ENCODE assay signal across 8 cellular contexts in the genomic region with DNA sequence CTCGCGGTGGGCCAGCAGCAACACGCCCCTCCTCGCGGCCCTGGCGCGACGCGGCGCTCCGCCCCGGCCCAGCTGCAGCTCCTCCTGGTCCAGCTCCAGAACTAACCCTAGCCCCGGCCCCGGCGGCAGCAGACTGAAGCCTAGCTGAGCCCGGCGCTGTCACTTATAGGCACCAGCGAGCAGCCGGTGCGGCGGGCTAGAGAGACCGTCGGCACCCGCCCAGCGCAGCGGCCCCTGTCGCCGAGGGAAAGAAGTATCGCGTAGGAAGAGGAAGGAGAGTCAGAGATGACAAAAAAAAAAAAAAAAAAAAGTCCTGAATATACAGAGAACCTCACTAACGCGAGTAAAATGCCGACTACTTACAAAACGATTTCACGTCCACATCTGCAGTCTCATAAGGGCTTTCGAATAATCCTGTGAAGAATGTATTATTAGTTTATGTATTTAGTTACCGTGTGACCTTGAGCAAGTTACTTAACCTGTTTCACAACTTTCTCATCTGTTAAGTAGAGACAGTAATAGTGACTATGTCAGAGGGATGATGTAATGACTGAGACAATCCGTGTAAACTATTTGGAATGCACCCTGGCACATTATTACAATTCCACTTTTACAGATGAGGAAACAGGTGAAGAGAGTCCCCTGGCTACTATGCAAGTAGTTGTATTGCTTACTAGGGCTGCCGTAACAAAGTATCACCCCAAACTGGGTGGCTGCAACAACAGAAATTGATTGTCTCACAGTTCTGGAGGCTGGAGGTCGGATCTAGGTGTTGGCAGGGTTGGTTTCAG.
DNase-seq lines count a peak whose midpoint lies in the region; ATAC-seq and FAIRE-seq lines count a peak whose summit lies in the region.

A gene (minus strand): TSS at position 135 of the 791 bp plus-strand sequence. CDS start 791 bp downstream, outside the sequence.

- DNase-seq in AML-193 (lab: John Stamatoyannopoulos, UW) (peak; percentile 91 to 93), NCI-H524 (lab: John Stamatoyannopoulos, UW) (peak; percentile 61 to 80)
- peak; percentile 89 to 93 for DNase-seq in activated CD4-positive, alpha-beta T cell treated with anti-CD3 and anti-CD28 coated beads for 4 hours
- DNase-seq in stimulated activated CD4-positive, alpha-beta T cell treated with anti-CD3 and anti-CD28 coated beads, Interleukin-1b, Interleukin-23, amount 100 ng/mL, for 48 hours, result peak; percentile 94

- peak; percentile 88 for FAIRE-seq in colon (lab: Jason Lieb, UNC)

- ATAC-seq in GM19025 (IDR thresholded peaks at IDR 0.05; ENCODE audit: low read depth, unreplicated experiment), result peak; percentile 90
- ATAC-seq in HG03354 (IDR thresholded peaks at IDR 0.05; ENCODE audit: poor library complexity, severe bottlenecking, unreplicated experiment), result peak; percentile 85

- H3K27me3 ChIP-seq in layer of hippocampus (ENCODE audit: control insufficient read depth, insufficient read depth, low read length), result no peaks in the 10 kb centered on the region

- H3K27ac ChIP-seq in layer of hippocampus (ENCODE audit: low read depth, low read length), result peak within 1 kb of the TSS; percentile 80

Comparison
In these comparisons a context has a peak if more than half of its experiments do, and no peak if none do; other contexts are left out.
1. Peak in every context shown above with its lines: DNase-seq, ATAC-seq and H3K27ac ChIP-seq.